ENCODE assay signal across 14 cellular contexts in genomic region chr17:82372063-82372590, GRCh38. TPM values are rescaled to one million over a fixed set of nuclear protein-coding genes. Genes with fewer than 3 reads are reported as not detected.
A peak's percentile ranks its signal among the peaks of the same experiment; 100 is the strongest.
DNase-seq lines count a peak whose midpoint lies in the region; ATAC-seq and TF ChIP-seq lines count a peak whose summit lies in the region.
"Had no signal": no experiment of that assay in that cellular context is flagged by ENCODE, and none has a peak within 500 bp of the region (broad histone marks: within the 10 kb centered on the region; RNA-seq: fewer than 3 reads in every experiment).

No MANE protein-coding gene starts in this region.

- peaks cover 12 to 64% of the 10 kb centered on the region in 2 donors for H3K27me3 ChIP-seq in breast epithelium
- peaks cover 66% of the 10 kb centered on the region for H3K27me3 ChIP-seq in ectodermal cell (ENCODE audit: control insufficient read depth, insufficient read depth, low read length, poor library complexity, severe bottlenecking)
- peaks cover 27% of the 10 kb centered on the region for H3K27me3 ChIP-seq in thoracic aorta (replicated peaks; ENCODE audit: insufficient read depth)

- H3K9me3 Mint-ChIP-seq in MCF 10A (ENCODE audit: unreplicated experiment) (no peaks in the 10 kb centered on the region), mesothelial cell of epicardium (no peaks in the 10 kb centered on the region)

- DNase-seq in breast epithelium (ENCODE audit: low spot score in 2 of 2) (no peak), MCF 10A (ENCODE audit: unreplicated experiment) (no peak), mesothelial cell of epicardium (ENCODE audit: low spot score in 2 of 2, unreplicated experiment in 2 of 2) (no peak), thoracic aorta (ENCODE audit: low spot score) (no peak), MV-4-11 (lab: John Stamatoyannopoulos, UW) (no peak)
- DNase-seq: ACHN, PC-9, sigmoid colon, tibial artery had no signal

- H3K4me3 ChIP-seq in breast epithelium: peak overlapping the region in 2 of 3 donors; percentile 41 to 58
- H3K4me3 ChIP-seq in ectodermal cell (ENCODE audit: insufficient read depth, low read depth, low read length): peak overlapping the region; percentile 29
- H3K4me3 ChIP-seq in thoracic aorta: peak overlapping the region; percentile 62
- H3K4me3 ChIP-seq: PC-9 had no signal

- H3K4me1 ChIP-seq in breast epithelium: peaks cover 7 to 10% of the 10 kb centered on the region in 2 donors
- H3K4me1 ChIP-seq in ectodermal cell (ENCODE audit: control insufficient read depth, insufficient read depth, low read length): peaks cover 10% of the 10 kb centered on the region
- H3K4me1 ChIP-seq in thoracic aorta (ENCODE audit: control insufficient read depth in 1 of 2, low read depth in 2 of 2): peaks cover 5 to 20% of the 10 kb centered on the region in 2 donors

- TF ChIP-seq CTCF in breast epithelium (IDR thresholded peaks at IDR 0.05): no peak
- no peak for TF ChIP-seq CTCF in MCF 10A (IDR thresholded peaks at IDR 0.05; ENCODE audit: unreplicated experiment)
- no peak for TF ChIP-seq CTCF in mesothelial cell of epicardium (IDR thresholded peaks at IDR 0.05; ENCODE audit: unreplicated experiment)
- no peak for TF ChIP-seq CTCF in thoracic aorta (IDR thresholded peaks at IDR 0.05)

- WGBS in ectodermal cell, 2 experiments: 41 to 45% methylated on average over 37 of the region's 37 CpGs

- intact Hi-C loops in breast epithelium (cut with DNase I; ENCODE audit: low total_unique reads): loop anchor here (1.0 kb wide), 1 partner anchor 15 kb away; no protein-coding TSS in a partner anchor
- intact Hi-C loops in MCF 10A (cut with micrococcal nuclease): no loop called here

- H3K27ac ChIP-seq in breast epithelium (no peak overlapping the region), ectodermal cell (ENCODE audit: insufficient read depth, low read depth, low read length, poor library complexity, severe bottlenecking) (no peak overlapping the region), thoracic aorta (no peak overlapping the region)
- H3K27ac ChIP-seq: PC-9, sigmoid colon, tibial artery had no signal

- CTCF ChIA-PET in MCF 10A (lab: Yijun Ruan, JAX): no interaction called here

- ATAC-seq in thoracic aorta (ENCODE audit: insufficient number of reproducible peaks, low FRiP score, low read depth) (no peak), HG03378 (IDR thresholded peaks at IDR 0.05; ENCODE audit: unreplicated experiment) (no peak), GM18907 (IDR thresholded peaks at IDR 0.05; ENCODE audit: unreplicated experiment) (no peak)

- no peak for TF ChIP-seq POLR2A in breast epithelium (IDR thresholded peaks at IDR 0.05)

- no TSS peak for BruUV-seq in MCF 10A (replicated peaks; lab: Mats Ljungman, UMichigan)

- H3K4me1 Mint-ChIP-seq in MCF 10A (ENCODE audit: insufficient read depth, unreplicated experiment) (no peaks in the 10 kb centered on the region), mesothelial cell of epicardium (peaks cover 31% of the 10 kb centered on the region)

- H3K36me3 Mint-ChIP-seq in MCF 10A (ENCODE audit: insufficient read depth, unreplicated experiment) (no peaks in the 10 kb centered on the region), mesothelial cell of epicardium (no peaks in the 10 kb centered on the region)

- POLR2A ChIA-PET in MCF 10A (lab: Yijun Ruan, JAX): no interaction called here

- H3K27me3 Mint-ChIP-seq in MCF 10A (ENCODE audit: insufficient read depth, unreplicated experiment) (peaks cover 10% of the 10 kb centered on the region), mesothelial cell of epicardium (ENCODE audit: low read depth) (peaks cover 10% of the 10 kb centered on the region)

- H3K36me3 ChIP-seq in breast epithelium: no peaks in the 10 kb centered on the region
- H3K36me3 ChIP-seq in ectodermal cell (ENCODE audit: control insufficient read depth, insufficient read depth, low read length): no peaks in the 10 kb centered on the region
- no peaks in the 10 kb centered on the region for H3K36me3 ChIP-seq in thoracic aorta
- H3K36me3 ChIP-seq: sigmoid colon, tibial artery had no signal

- H3K27ac Mint-ChIP-seq in MCF 10A (ENCODE audit: low read depth, unreplicated experiment): no peak overlapping the region
- no peak overlapping the region for H3K27ac Mint-ChIP-seq in mesothelial cell of epicardium

- H3K9me3 ChIP-seq in breast epithelium: no peaks in the 10 kb centered on the region
- H3K9me3 ChIP-seq in ectodermal cell (ENCODE audit: control insufficient read depth, low read length): no peaks in the 10 kb centered on the region
- H3K9me3 ChIP-seq in thoracic aorta: no peaks in the 10 kb centered on the region
- H3K9me3 ChIP-seq: sigmoid colon, tibial artery had no signal

- H3K4me3 Mint-ChIP-seq in MCF 10A (ENCODE audit: unreplicated experiment): no peak overlapping the region
- H3K4me3 Mint-ChIP-seq in mesothelial cell of epicardium: peak overlapping the region; percentile 63

RNA-seq across cellular contexts. Expression of gene UTS2R, which starts 0.6 kb away (rescaled TPM):
- total RNA-seq in breast epithelium (under 1 TPM in 1 of 3 donors, not detected in 2; 0.33 TPM), MCF 10A (2022) (not detected in 2 replicates), mesothelial cell of epicardium (6.1 to 7.6 TPM (median 6.5 TPM) in 3 replicates), thoracic aorta (under 1 TPM in 1 of 2 donors, not detected in 1; 0.27 TPM)
- 0.30 TPM for polyA plus RNA-seq in ectodermal cell (2013, experiment 1 of 4)
- 0.32 TPM for polyA plus RNA-seq in ectodermal cell (2013, experiment 2 of 4)
- 0.43 TPM for polyA plus RNA-seq in ectodermal cell (2013, experiment 3 of 4)
- polyA plus RNA-seq in ectodermal cell (2013, experiment 4 of 4): 0.89 TPM
- total RNA-seq: aorta, mucosa of gallbladder, PC-9, sigmoid colon had no signal
- polyA plus RNA-seq: aorta, sigmoid colon had no signal

RNA-seq across cellular contexts. Expression of gene TEX19, which starts 13.1 kb away (rescaled TPM):
- not detected for total RNA-seq in breast epithelium
- not detected in 2 replicates for total RNA-seq in MCF 10A (2022)
- polyA plus RNA-seq in ectodermal cell (2013, experiment 1 of 4): not detected
- 0.16 TPM for polyA plus RNA-seq in ectodermal cell (2013, experiment 2 of 4)
- 0.27 TPM for polyA plus RNA-seq in ectodermal cell (2013, experiment 3 of 4)
- polyA plus RNA-seq in ectodermal cell (2013, experiment 4 of 4): 0.16 TPM
- 0.16 TPM in 1 of 3 replicates, not detected in the others for total RNA-seq in mesothelial cell of epicardium
- not detected for total RNA-seq in thoracic aorta
- total RNA-seq: aorta, mucosa of gallbladder, sigmoid colon had no signal
- polyA plus RNA-seq: aorta had no signal

RNA-seq across cellular contexts. Expression of gene SECTM1, which starts 38.6 kb away (rescaled TPM):
- 10 to 100 TPM; 11.5 to 23.9 (median 16.2) TPM for total RNA-seq in breast epithelium
- total RNA-seq in MCF 10A (2022): 7.5 and 13.4 TPM in 2 replicates
- 0.69 TPM for polyA plus RNA-seq in ectodermal cell (2013, experiment 1 of 4)
- polyA plus RNA-seq in ectodermal cell (2013, experiment 2 of 4): 0.37 TPM
- 0.59 TPM for polyA plus RNA-seq in ectodermal cell (2013, experiment 3 of 4)
- 0.36 TPM for polyA plus RNA-seq in ectodermal cell (2013, experiment 4 of 4)
- 5.8 to 7.0 TPM (median 7.0 TPM) in 3 replicates for total RNA-seq in mesothelial cell of epicardium
- total RNA-seq in thoracic aorta: 10 to 100 TPM; 16.7 to 32.2 TPM

RNA-seq across cellular contexts. Expression of gene HEXD, which starts 46.0 kb away (rescaled TPM):
- total RNA-seq in breast epithelium: 100 to 1,000 TPM in 1 of 3 donors, 10 to 100 TPM in 2; 48.2 to 157 (median 68.2) TPM
- total RNA-seq in MCF 10A (2022): 14.8 and 16.2 TPM in 2 replicates
- 27.3 TPM for polyA plus RNA-seq in ectodermal cell (2013, experiment 1 of 4)
- polyA plus RNA-seq in ectodermal cell (2013, experiment 2 of 4): 27.9 TPM
- 30.4 TPM for polyA plus RNA-seq in ectodermal cell (2013, experiment 3 of 4)
- polyA plus RNA-seq in ectodermal cell (2013, experiment 4 of 4): 34.5 TPM
- total RNA-seq in mesothelial cell of epicardium: 75.3 to 82.8 TPM (median 76.3 TPM) in 3 replicates
- total RNA-seq in thoracic aorta: 10 to 100 TPM; 31.4 to 34.7 TPM

RNA-seq across cellular contexts. Expression of gene OGFOD3, which starts 46.3 kb away (rescaled TPM):
- total RNA-seq in breast epithelium (10 to 100 TPM; 26.3 to 32.8 (median 28.5) TPM), MCF 10A (2022) (16.5 and 21.1 TPM in 2 replicates), mesothelial cell of epicardium (36.6 to 40.3 TPM (median 39.3 TPM) in 3 replicates), thoracic aorta (10 to 100 TPM; 24.9 to 27.4 TPM)
- polyA plus RNA-seq in ectodermal cell (2013, experiment 1 of 4): 26.4 TPM
- polyA plus RNA-seq in ectodermal cell (2013, experiment 2 of 4): 27.2 TPM
- polyA plus RNA-seq in ectodermal cell (2013, experiment 3 of 4): 24.3 TPM
- polyA plus RNA-seq in ectodermal cell (2013, experiment 4 of 4): 26.5 TPM
